In genomic region chr10:124043310-124044142, GRCh38 we compare ENCODE assay signal across 1 cellular context.
TF ChIP-seq lines count a peak whose summit lies in the region.

No MANE protein-coding gene starts in this region.

TF ChIP-seq in HepG2, 621 proteins besides CTCF, POLR2A, EP300 and RAD21 (continued from another document and continues in another):
- peak; percentile 77; the same call in 1 of the 2 replicates for TF ChIP-seq ZNF280B (CRISPR knock-in tag; IDR thresholded peaks at IDR 0.05; ENCODE audit: borderline replicate concordance)
- TF ChIP-seq SP2 (CRISPR knock-in tag; IDR thresholded peaks at IDR 0.05): no peak
- peak; percentile 85 for TF ChIP-seq DPF2 (CRISPR knock-in tag; IDR thresholded peaks at IDR 0.05; ENCODE audit: borderline replicate concordance, low read depth)
- TF ChIP-seq ZBTB20 (CRISPR knock-in tag; IDR thresholded peaks at IDR 0.05; ENCODE audit: borderline replicate concordance, low read depth): peak; percentile 90
- TF ChIP-seq MAFG (CRISPR knock-in tag; IDR thresholded peaks at IDR 0.05): no peak
- TF ChIP-seq HHEX (CRISPR knock-in tag; IDR thresholded peaks at IDR 0.05): no peak
- TF ChIP-seq ATF7 (IDR thresholded peaks at IDR 0.05): no peak
- peak; percentile 69; the same call in 1 of the 2 replicates for TF ChIP-seq ATF7 (CRISPR knock-in tag; IDR thresholded peaks at IDR 0.05)
- peak; percentile 95 for TF ChIP-seq MAX (IDR thresholded peaks at IDR 0.05)
- peak; percentile 87; the same call in 1 of the 2 replicates for TF ChIP-seq RCOR2 (CRISPR knock-in tag; IDR thresholded peaks at IDR 0.05)
- TF ChIP-seq CBFB (CRISPR knock-in tag; IDR thresholded peaks at IDR 0.05): peak; percentile 97
- peak; percentile 97 for TF ChIP-seq ZFP37 (CRISPR knock-in tag; IDR thresholded peaks at IDR 0.05; ENCODE audit: borderline replicate concordance)
- no peak for TF ChIP-seq ETV6 (CRISPR knock-in tag; conservative IDR thresholded peaks at IDR 0.05)
- TF ChIP-seq CEBPZ (IDR thresholded peaks at IDR 0.05; ENCODE audit: low read length): no peak
- TF ChIP-seq ZNF740 (CRISPR knock-in tag; IDR thresholded peaks at IDR 0.05): no peak
- 0 out of 2 replicates have a peak, but pooled peaks have one; percentile 74 for TF ChIP-seq ZXDC (CRISPR knock-in tag; IDR thresholded peaks at IDR 0.05)
- peak; percentile 68 for TF ChIP-seq BHLHE40 (IDR thresholded peaks at IDR 0.05; ENCODE audit: low read length)
- TF ChIP-seq RFX5 (IDR thresholded peaks at IDR 0.05; ENCODE audit: low read depth, low read length): no peak
- TF ChIP-seq ISL2 (CRISPR knock-in tag; IDR thresholded peaks at IDR 0.05): peak; percentile 99
- TF ChIP-seq ZNF333 (CRISPR knock-in tag; IDR thresholded peaks at IDR 0.05; ENCODE audit: borderline replicate concordance): no peak; the same call in 1 of the 2 replicates
- peak; percentile 70; the same call in 1 of the 2 replicates for TF ChIP-seq ZNF318 (CRISPR knock-in tag; IDR thresholded peaks at IDR 0.05)
- peak; percentile 45; the same call in 1 of the 2 replicates for TF ChIP-seq HOXA5 (CRISPR knock-in tag; IDR thresholded peaks at IDR 0.05)
- TF ChIP-seq TCF7 (IDR thresholded peaks at IDR 0.05; ENCODE audit: low read depth): peak; percentile 99
- TF ChIP-seq RXRB (CRISPR knock-in tag; IDR thresholded peaks at IDR 0.05; ENCODE audit: borderline replicate concordance): peak; percentile 96
- peak; percentile 73; the same call in 1 of the 3 replicates for TF ChIP-seq MXI1 (IDR thresholded peaks at IDR 0.05; ENCODE audit: borderline replicate concordance, low read depth, low read length)
- no peak for TF ChIP-seq IKZF1 (IDR thresholded peaks at IDR 0.05)
- no peak for TF ChIP-seq ZNF773 (CRISPR knock-in tag; IDR thresholded peaks at IDR 0.05; ENCODE audit: borderline replicate concordance)
- no peak for TF ChIP-seq RBAK (CRISPR knock-in tag; IDR thresholded peaks at IDR 0.05)
- TF ChIP-seq HOMEZ (CRISPR knock-in tag; IDR thresholded peaks at IDR 0.05; ENCODE audit: low read depth): peak; percentile 22; the same call in 1 of the 2 replicates
- peak; percentile 34; the same call in 1 of the 2 replicates for TF ChIP-seq KAT7 (CRISPR knock-in tag; IDR thresholded peaks at IDR 0.05; ENCODE audit: borderline replicate concordance)
- TF ChIP-seq RBM39 (IDR thresholded peaks at IDR 0.05; ENCODE audit: low read depth, low read length, poor library complexity, severe bottlenecking): no peak
- peak; percentile 78 for TF ChIP-seq ZNF121 (CRISPR knock-in tag; IDR thresholded peaks at IDR 0.05)
- no peak for TF ChIP-seq ZNF564 (CRISPR knock-in tag; IDR thresholded peaks at IDR 0.05)
- peak; percentile 96 for TF ChIP-seq ZBTB37 (CRISPR knock-in tag; IDR thresholded peaks at IDR 0.05)
- TF ChIP-seq SNRNP70 (IDR thresholded peaks at IDR 0.05; ENCODE audit: low read depth, low read length): no peak
- peak; percentile 67 for TF ChIP-seq ZMYM4 (CRISPR knock-in tag; IDR thresholded peaks at IDR 0.05)
- no peak for TF ChIP-seq ZNF572 (CRISPR knock-in tag; IDR thresholded peaks at IDR 0.05)
- TF ChIP-seq FOXP1 (IDR thresholded peaks at IDR 0.05): no peak
- peak; percentile 82 for TF ChIP-seq FOXP1 (CRISPR knock-in tag; IDR thresholded peaks at IDR 0.05)
